18 cellular contexts compared by ENCODE assay signal in the genomic region with DNA sequence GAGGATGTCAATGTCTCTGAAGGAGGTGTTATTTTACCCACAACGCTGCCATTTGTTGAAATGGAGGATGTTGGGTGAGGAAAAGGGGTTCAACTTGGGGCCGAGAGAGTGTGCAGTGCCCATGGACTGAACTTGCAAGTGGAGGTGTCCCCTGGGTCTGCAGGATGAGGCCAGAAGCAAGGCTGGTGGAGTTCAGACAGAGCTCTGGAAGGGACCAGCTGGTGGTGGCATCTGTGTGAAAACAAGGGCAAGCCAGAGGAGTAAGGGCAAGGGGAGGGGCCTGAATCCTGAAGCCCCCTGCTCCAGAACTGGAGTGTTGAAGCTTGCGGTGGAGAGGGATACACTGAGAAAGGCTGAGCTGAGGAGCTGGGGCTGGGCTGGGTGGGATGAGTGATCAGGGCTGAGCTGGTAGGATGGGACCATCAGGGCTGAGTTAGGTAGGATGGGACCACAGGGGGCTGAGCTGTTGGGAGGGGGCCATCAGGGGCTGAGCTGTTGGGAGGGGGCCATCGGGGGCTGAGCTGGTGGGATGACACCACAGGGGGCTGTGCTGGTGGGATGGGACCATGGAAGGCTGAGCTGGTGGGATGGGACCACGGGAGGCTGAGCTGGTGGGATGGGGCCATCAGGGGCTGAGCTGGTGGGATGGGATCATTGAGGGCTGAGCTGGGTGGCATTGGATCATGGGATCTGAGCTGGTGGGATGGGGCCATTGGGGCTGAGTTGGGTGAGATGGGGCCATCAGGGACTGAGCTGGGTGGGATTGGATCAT. TPM values are rescaled to one million over a fixed set of nuclear protein-coding genes. Genes with fewer than 3 reads are reported as not detected.
"Had no signal": no experiment of that assay in that cellular context is flagged by ENCODE, and none has a peak within 500 bp of the region (broad histone marks: within the 10 kb centered on the region; RNA-seq: fewer than 3 reads in every experiment).

No MANE protein-coding gene starts in this region.

- H3K9me3 ChIP-seq: colonic mucosa had no signal

- ATAC-seq: activated T-cell treated with anti-CD3 and anti-CD28 coated beads, Interleukin-2, amount 50 U/mL, for 4 hours; sciatic nerve; WTC11 had no signal

- DNase-seq: activated naive CD4-positive, alpha-beta T cell; activated T-cell treated with anti-CD3 and anti-CD28 coated beads, Interleukin-2, amount 50 U/mL, for 4 hours; amniotic stem cell; colonic mucosa; heart left ventricle; midbrain; nucleus accumbens; stimulated activated CD4-positive, alpha-beta T cell treated with anti-CD3 and anti-CD28 coated beads, Interleukin-4, amount 100 ng/mL, for 1 hour; stimulated activated naive CD4-positive, alpha-beta T cell treated with Interleukin-2 at 50 U/mL for 16 hours; T1000 had no signal

- H3K4me2 ChIP-seq: smooth muscle cell had no signal

- H3K27me3 ChIP-seq: breast epithelium, colonic mucosa had no signal

- H3K36me3 ChIP-seq: breast epithelium, colonic mucosa, heart left ventricle had no signal

- H3K27ac ChIP-seq: breast epithelium, colonic mucosa had no signal

- H3K4me1 ChIP-seq: breast epithelium, colonic mucosa had no signal

- H3K4me3 ChIP-seq: breast epithelium, colonic mucosa, heart left ventricle, lung, smooth muscle cell had no signal

RNA-seq across cellular contexts. Expression of gene IFITM10, which starts 26.7 kb away (rescaled TPM):
- total RNA-seq: epithelial cell of proximal tubule had no signal

RNA-seq across cellular contexts. Expression of gene SYT8, which starts 57.7 kb away (rescaled TPM):
- total RNA-seq: activated T-cell treated with anti-CD3 and anti-CD28 coated beads, Interleukin-2, amount 50 U/mL, for 4 hours; activated T-helper 2 cell treated with anti-CD3 and anti-CD28 coated beads, Interferon-gamma antibody, Interleukin-2, Interleukin-4, amounts not matched to agents 10 μg/mL and 5 μg/mL and 100 μg/mL, durations not matched to agents 14 hours and 24 hours and 36 hours; fibroblast of villous mesenchyme; heart left ventricle had no signal
